In genomic region chr22:46296257-46297150, GRCh38 we compare ENCODE assay signal across 8 cellular contexts. TPM values are rescaled to one million over a fixed set of nuclear protein-coding genes. Genes with fewer than 3 reads are reported as not detected.
A peak's percentile ranks its signal among the peaks of the same experiment; 100 is the strongest.
DNase-seq lines count a peak whose midpoint lies in the region; TF ChIP-seq lines count a peak whose summit lies in the region.

Gene GTSE1, plus strand, starts transcription at chr22:46296870. Its CDS starts 531 bp downstream, at chr22:46297401.

- TF ChIP-seq CTCF in H9 (conservative IDR thresholded peaks at IDR 0.05) (peak; percentile 19; the same call in 2 of the 3 replicates), neural cell (IDR thresholded peaks at IDR 0.05; ENCODE audit: poor library complexity, severe bottlenecking) (peak; percentile 80), stomach (IDR thresholded peaks at IDR 0.05) (peak in 2 of 7 experiments; percentile 20 to 38)

- H3K36me3 Mint-ChIP-seq in H9 (ENCODE audit: insufficient read depth in 1 of 3, low read depth in 3 of 3): peaks cover 17 to 41% (median 38%) of the 10 kb centered on the region in 3 experiments; a peak in 6 of 7 replicates

- no peak within 1 kb of the TSS for H2BK15ac ChIP-seq in H9 (ENCODE audit: low read depth, low read length)

- H2AFZ ChIP-seq in H9 (ENCODE audit: low read length): no peak within 1 kb of the TSS
- H2AFZ ChIP-seq in neural cell (ENCODE audit: low read depth, low read length): peak within 1 kb of the TSS; percentile 94

- H3K9ac ChIP-seq in ES-I3 (ENCODE audit: low read depth, low read length) (peak within 1 kb of the TSS; percentile 86), H9 (ENCODE audit: extremely low read depth, insufficient read length, low read length) (peak within 1 kb of the TSS; percentile 60), neural cell (ENCODE audit: low read length) (peak within 1 kb of the TSS; percentile 69)

- peak within 1 kb of the TSS; percentile 0; the same call in 1 of the 2 replicates for H3K14ac ChIP-seq in H9 (ENCODE audit: insufficient read depth, low read length)

- H2BK12ac ChIP-seq in H9 (ENCODE audit: insufficient read length, low read depth, low read length): no peak within 1 kb of the TSS

- peaks cover 4% of the 10 kb centered on the region; the same call in 1 of the 2 replicates for H3K4me1 ChIP-seq in ES-I3 (ENCODE audit: insufficient read depth, low read length)
- no peaks in the 10 kb centered on the region for H3K4me1 ChIP-seq in H9 (ENCODE audit: insufficient read depth, low read length)
- peaks cover 16 to 26% (median 22%) of the 10 kb centered on the region in 4 donors for H3K4me1 ChIP-seq in stomach

- no peak within 1 kb of the TSS for H3T11ph ChIP-seq in H9 (ENCODE audit: low read length)

- TF ChIP-seq EP300 in neural cell (conservative IDR thresholded peaks at IDR 0.05; ENCODE audit: poor library complexity, severe bottlenecking) (no peak), stomach (IDR thresholded peaks at IDR 0.05) (no peak)

- H3K4ac ChIP-seq in H9 (ENCODE audit: low read depth, low read length): no peak within 1 kb of the TSS

- no peaks in the 10 kb centered on the region for H3K9me2 ChIP-seq in neural cell (ENCODE audit: insufficient read depth, low read length)

- no peaks in the 10 kb centered on the region for H4K20me1 ChIP-seq in H9 (ENCODE audit: control insufficient read depth, insufficient read depth, insufficient read length)
- no peaks in the 10 kb centered on the region for H4K20me1 ChIP-seq in neural cell (ENCODE audit: insufficient read depth)

- H3K4me3 ChIP-seq in MG63 (peak within 1 kb of the TSS; percentile 73), neural cell (ENCODE audit: low read length) (peak within 1 kb of the TSS; percentile 81), stomach (peak within 1 kb of the TSS; percentile 55 to 87 (median 60))

- peak within 1 kb of the TSS; percentile 84 to 92 for H3K4me3 Mint-ChIP-seq in H9

- no peaks in the 10 kb centered on the region for H3F3A ChIP-seq in neural cell (ENCODE audit: insufficient read depth, low read length, poor library complexity, severe bottlenecking)

- WGBS in H9 (ENCODE audit: extremely low coverage, insufficient read length, low lambda C conversion rate): no CpG with 5 or more reads among the region's 76 CpGs
- 0 to 1% (median 0%) methylated on average over 25 to 76 of the region's 76 CpGs for WGBS in stomach, 5 donors

- no peak within 1 kb of the TSS for H3K23ac ChIP-seq in H9 (ENCODE audit: insufficient read length, low read depth, low read length)

- no peak within 1 kb of the TSS for H4K8ac ChIP-seq in H9 (replicated peaks; ENCODE audit: insufficient read length, low read depth, low read length)

- TF ChIP-seq POLR2A in stomach (IDR thresholded peaks at IDR 0.05): no peak

- H2AK5ac ChIP-seq in H9 (ENCODE audit: insufficient read length, low read length): no peak within 1 kb of the TSS

- no peak within 1 kb of the TSS for H2BK5ac ChIP-seq in H9 (ENCODE audit: insufficient read length, low read length)

- H3K23me2 ChIP-seq in H9 (ENCODE audit: insufficient read length, low read depth, low read length, poor library complexity, severe bottlenecking): peaks cover 9% of the 10 kb centered on the region

- no peak within 1 kb of the TSS for H2BK20ac ChIP-seq in H9 (ENCODE audit: low read depth, low read length, poor library complexity, severe bottlenecking)

- H3K9me3 Mint-ChIP-seq in H9: no peaks in the 10 kb centered on the region

- H3K4me2 ChIP-seq in H9 (ENCODE audit: insufficient read depth, insufficient read length, low read length) (peak within 1 kb of the TSS; percentile 91), neural cell (ENCODE audit: low read length) (peak within 1 kb of the TSS; percentile 83)

- H3K9me3 ChIP-seq in ES-I3 (ENCODE audit: control insufficient read depth, insufficient read depth, low read length) (no peaks in the 10 kb centered on the region), H9 (ENCODE audit: control insufficient read depth, low read depth, low read length) (no peaks in the 10 kb centered on the region), MG63 (no peaks in the 10 kb centered on the region), neural cell (ENCODE audit: low read length) (no peaks in the 10 kb centered on the region), stomach (peaks cover 0 to 8% (median 3%) of the 10 kb centered on the region in 4 donors)

- H2BK120ac ChIP-seq in H9 (ENCODE audit: low read depth, low read length, poor library complexity, severe bottlenecking): no peak within 1 kb of the TSS

- H3K36me3 ChIP-seq in ES-I3 (ENCODE audit: insufficient read depth, low read length) (peaks cover 14% of the 10 kb centered on the region), MG63 (peaks cover 35% of the 10 kb centered on the region), neural cell (ENCODE audit: insufficient read depth, low read length) (no peaks in the 10 kb centered on the region), stomach (peaks cover 12 to 26% (median 25%) of the 10 kb centered on the region in 4 donors)

- no peaks in the 10 kb centered on the region; the same call in 1 of the 2 replicates for H3K79me2 ChIP-seq in H9 (ENCODE audit: insufficient read depth, low read length)
- peaks cover 3% of the 10 kb centered on the region for H3K79me2 ChIP-seq in neural cell (replicated peaks; ENCODE audit: insufficient read depth, low read length)

- TF ChIP-seq RAD21 in neural cell (conservative IDR thresholded peaks at IDR 0.05): peak; percentile 83

- intact Hi-C loops in stomach (cut with DNase I; ENCODE audit: low total_unique reads): no loop called here

- no peak within 1 kb of the TSS for H4K5ac ChIP-seq in H9 (ENCODE audit: insufficient read length, low read depth, low read length)

- H3K4me1 Mint-ChIP-seq in H9: peaks cover 23% of the 10 kb centered on the region in 2 experiments

- H3K56ac ChIP-seq in H9 (ENCODE audit: insufficient read length, low read depth, low read length): no peak within 1 kb of the TSS

- H3K27me3 ChIP-seq in H9 (ENCODE audit: insufficient read depth, low read length) (no peaks in the 10 kb centered on the region), MG63 (no peaks in the 10 kb centered on the region), neural cell (ENCODE audit: insufficient read depth, low read depth, low read length) (no peaks in the 10 kb centered on the region), stomach (no peaks in the 10 kb centered on the region)

- H4K91ac ChIP-seq in H9 (ENCODE audit: insufficient read length, low read depth, low read length): no peak within 1 kb of the TSS

- H3K18ac ChIP-seq in H9 (ENCODE audit: insufficient read length, low read depth, low read length): peak within 1 kb of the TSS; percentile 7

- no peaks in the 10 kb centered on the region for H3K79me1 ChIP-seq in H9 (ENCODE audit: insufficient read depth, low read depth, low read length, poor library complexity, severe bottlenecking)

- H3K27ac ChIP-seq in H9 (ENCODE audit: insufficient read length, low read depth, low read length) (no peak within 1 kb of the TSS), neural cell (ENCODE audit: low read length) (peak within 1 kb of the TSS; percentile 62), stomach (peak within 1 kb of the TSS; percentile 90 to 96 (median 91))

- H3K27ac Mint-ChIP-seq in H9: peak within 1 kb of the TSS; percentile 65 to 96 (median 93); a peak in 5 of 7 replicates

- DNase-seq in H9 (peak; percentile 98), MG63 (peak; percentile 97), SHP77 treated with DMSO at 0.1 percent for 48 hours (lab: John Stamatoyannopoulos, UW) (peak; percentile 97), activated gamma-delta T cell (lab: John Stamatoyannopoulos, UW) (peak; percentile 93), fibroblast of the conjunctiva (ENCODE audit: low read depth) (peak; percentile 98), stomach (peak; percentile 99)

- no peaks in the 10 kb centered on the region for H3K27me3 Mint-ChIP-seq in H9 (ENCODE audit: low read depth)

TF ChIP-seq in neural cell, 6 proteins besides CTCF, POLR2A, EP300 and RAD21:
- TF ChIP-seq MXI1 (conservative IDR thresholded peaks at IDR 0.05; ENCODE audit: poor library complexity, severe bottlenecking) (peak; percentile 99), TAF1 (IDR thresholded peaks at IDR 0.05; ENCODE audit: low read depth) (peak; percentile 43), EZH2 (IDR thresholded peaks at IDR 0.05; ENCODE audit: borderline replicate concordance, insufficient read depth, low read length, poor library complexity, severe bottlenecking) (no peak), POLR2AphosphoS5 (IDR thresholded peaks at IDR 0.05) (peak; percentile 84), SMC3 (conservative IDR thresholded peaks at IDR 0.05; ENCODE audit: poor library complexity) (peak; percentile 75), REST (IDR thresholded peaks at IDR 0.05; ENCODE audit: borderline replicate concordance) (peak; percentile 52)

RNA-seq across cellular contexts. Expression of gene GTSE1, which starts in this region (rescaled TPM):
- total RNA-seq in H9 (2021): 40.6 and 42.6 TPM in 2 replicates
- 25.3 and 25.4 TPM in 2 replicates for total RNA-seq in MG63 (2014; rRNA removed; shearing (Covaris generic); ENCODE audit: low replicate concordance)
- 0.28 and 0.48 TPM in 2 replicates for polyA plus RNA-seq in neural cell
- 0.97 and 1.7 TPM in 2 replicates for polyA minus RNA-seq in neural cell
- total RNA-seq in stomach: 10 to 100 TPM in 2 of 5 donors, 1 to 10 TPM in 3; 2.6 to 64.0 (median 8.1) TPM
- polyA plus RNA-seq in stomach: 1 to 10 TPM; 1.1 to 4.3 (median 2.7) TPM
